Comparison of ENCODE assay signal across 10 cellular contexts in the genomic region with DNA sequence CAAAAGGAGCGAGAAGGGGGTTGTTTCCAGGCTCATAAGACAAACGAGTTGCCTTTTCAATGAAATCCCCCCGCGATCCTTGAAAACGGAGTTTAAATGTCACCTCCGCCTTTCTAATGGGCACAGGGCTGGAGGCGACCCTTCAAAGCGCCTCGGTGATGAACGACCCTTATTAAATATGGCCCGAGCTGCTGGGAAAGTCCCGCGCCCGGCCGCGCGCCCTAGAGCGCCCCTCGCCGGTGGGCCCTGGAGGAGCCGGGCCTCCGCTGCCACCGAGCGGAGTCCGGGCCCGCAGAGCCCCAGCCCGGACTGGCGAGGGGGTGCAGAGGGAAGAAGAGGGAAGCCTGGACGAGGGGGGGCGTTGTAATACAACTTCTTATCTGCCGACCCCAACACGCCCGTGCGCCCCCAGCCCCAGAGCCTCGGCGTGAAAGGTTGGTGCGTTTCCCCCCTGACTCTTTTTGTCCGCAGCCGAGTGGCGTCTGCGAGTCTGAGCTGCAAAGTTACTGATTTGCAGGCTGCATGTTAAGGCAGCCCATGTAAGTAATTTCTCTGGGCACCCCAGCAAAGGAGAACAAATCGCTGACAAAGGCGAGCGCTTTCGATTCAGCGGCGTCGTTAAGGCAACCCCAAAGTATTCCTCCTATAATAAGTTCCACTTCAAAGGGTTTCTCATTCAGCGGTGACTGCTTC. TPM values are rescaled to one million over a fixed set of nuclear protein-coding genes. Genes with fewer than 3 reads are reported as not detected.
DNase-seq lines count a peak whose midpoint lies in the region; ATAC-seq, FAIRE-seq and TF ChIP-seq lines count a peak whose summit lies in the region.
"Had no signal": no experiment of that assay in that cellular context is flagged by ENCODE, and none has a peak within 500 bp of the region (broad histone marks: within the 10 kb centered on the region; RNA-seq: fewer than 3 reads in every experiment).

No MANE protein-coding gene starts in this region.

- no peak overlapping the region for H4K5ac ChIP-seq in H9 (ENCODE audit: insufficient read length, low read depth, low read length)

- peaks cover 68 to 73% of the 10 kb centered on the region in 2 experiments for H3K4me1 Mint-ChIP-seq in H9
- peaks cover 4% of the 10 kb centered on the region for H3K4me1 Mint-ChIP-seq in memory B cell

- H3K4me3 Mint-ChIP-seq in H9 (peak overlapping the region; percentile 73 to 89), memory B cell (peak overlapping the region; percentile 34)

- TF ChIP-seq CTCF in H9 (conservative IDR thresholded peaks at IDR 0.05) (peak; percentile 76), brain microvascular endothelial cell (IDR thresholded peaks at IDR 0.05; ENCODE audit: low read depth, low read length, missing control alignments) (no peak)

- H4K8ac ChIP-seq in H9 (replicated peaks; ENCODE audit: insufficient read length, low read depth, low read length), result no peak overlapping the region

- H3K56ac ChIP-seq in H9 (ENCODE audit: insufficient read length, low read depth, low read length), result no peak overlapping the region

- no peaks in the 10 kb centered on the region for H4K20me1 ChIP-seq in H9 (ENCODE audit: control insufficient read depth, insufficient read depth, insufficient read length)

- peaks cover 10 to 12% (median 12%) of the 10 kb centered on the region in 3 experiments for H3K36me3 Mint-ChIP-seq in H9 (ENCODE audit: insufficient read depth in 1 of 3, low read depth in 3 of 3)
- H3K36me3 Mint-ChIP-seq in memory B cell, result no peaks in the 10 kb centered on the region

- peak overlapping the region; percentile 28 for H3K9ac ChIP-seq in H9 (ENCODE audit: extremely low read depth, insufficient read length, low read length)

- H2BK12ac ChIP-seq in H9 (ENCODE audit: insufficient read length, low read depth, low read length), result no peak overlapping the region

- peaks cover 74% of the 10 kb centered on the region for H3K27me3 Mint-ChIP-seq in H9 (ENCODE audit: low read depth)
- peaks cover 29% of the 10 kb centered on the region for H3K27me3 Mint-ChIP-seq in memory B cell

- H2BK120ac ChIP-seq in H9 (ENCODE audit: low read depth, low read length, poor library complexity, severe bottlenecking), result no peak overlapping the region

- no peak overlapping the region for H3T11ph ChIP-seq in H9 (ENCODE audit: low read length)

- H3K9me3 Mint-ChIP-seq in H9 (no peaks in the 10 kb centered on the region), memory B cell (no peaks in the 10 kb centered on the region)

- H3K23ac ChIP-seq in H9 (ENCODE audit: insufficient read length, low read depth, low read length), result no peak overlapping the region

- in situ Hi-C loops in ACHN (cut with HindIII; ENCODE audit: low pct_ligation_motif_present, low pct_unique_long_range_greater_than_20kb, low sequenced_read_pairs) (no loop called here), brain microvascular endothelial cell (cut with HindIII; ENCODE audit: low pct_ligation_motif_present, low sequenced_read_pairs) (no loop called here)

- H3K4me1 ChIP-seq in H9 (ENCODE audit: insufficient read depth, low read length), result peaks cover 4% of the 10 kb centered on the region; the same call in 1 of the 2 replicates
- peaks cover 33% of the 10 kb centered on the region for H3K4me1 ChIP-seq in effector memory CD4-positive, alpha-beta T cell (ENCODE audit: control insufficient read depth, insufficient read depth, low read length, poor library complexity, severe bottlenecking)

- H2BK5ac ChIP-seq in H9 (ENCODE audit: insufficient read length, low read length), result no peak overlapping the region

- no peak overlapping the region for H2AK5ac ChIP-seq in H9 (ENCODE audit: insufficient read length, low read length)

- DNase-seq in ACHN, result peak; percentile 55
- DNase-seq in H9, result no peak
- DNase-seq in brain microvascular endothelial cell, result no peak
- DNase-seq in memory B cell (ENCODE audit: low spot score in 2 of 2), result peak in 1 of 2 donors; percentile 23
- no peak for DNase-seq in HTR-8/SVneo (ENCODE audit: insufficient read length, low spot score)
- DNase-seq in effector memory CD4-positive, alpha-beta T cell, result no peak
- no peak for DNase-seq in NOMO-1 (lab: John Stamatoyannopoulos, UW; ENCODE audit: unreplicated experiment in 2 of 2)

- no peaks in the 10 kb centered on the region for H3K79me1 ChIP-seq in H9 (ENCODE audit: insufficient read depth, low read depth, low read length, poor library complexity, severe bottlenecking)

- H3K23me2 ChIP-seq in H9 (ENCODE audit: insufficient read length, low read depth, low read length, poor library complexity, severe bottlenecking), result peaks cover 42% of the 10 kb centered on the region

- H3K36me3 ChIP-seq in brain microvascular endothelial cell (replicated peaks), result no peaks in the 10 kb centered on the region
- H3K36me3 ChIP-seq in effector memory CD4-positive, alpha-beta T cell (ENCODE audit: control insufficient read depth, insufficient read depth, low read length), result no peaks in the 10 kb centered on the region

- no peak overlapping the region for H2BK15ac ChIP-seq in H9 (ENCODE audit: low read depth, low read length)

- no peaks in the 10 kb centered on the region for H3K79me2 ChIP-seq in H9 (ENCODE audit: insufficient read depth, low read length)

- H3K4me2 ChIP-seq in H9 (ENCODE audit: insufficient read depth, insufficient read length, low read length), result peak overlapping the region; percentile 87

- ATAC-seq in memory B cell (ENCODE audit: low read depth), result no peak
- ATAC-seq in HG03432 (IDR thresholded peaks at IDR 0.05; ENCODE audit: unreplicated experiment), result no peak
- ATAC-seq: HCT116 had no signal

- no peak overlapping the region for H4K91ac ChIP-seq in H9 (ENCODE audit: insufficient read length, low read depth, low read length)

- WGBS in H9 (ENCODE audit: extremely low coverage, insufficient read length, low lambda C conversion rate), result no CpG with 5 or more reads among the region's 49 CpGs

- H3K27ac Mint-ChIP-seq in H9 (no peak overlapping the region), memory B cell (no peak overlapping the region)

- no peak overlapping the region for H2AFZ ChIP-seq in H9 (ENCODE audit: low read length)

- H3K9me3 ChIP-seq in H9 (ENCODE audit: control insufficient read depth, low read depth, low read length), result no peaks in the 10 kb centered on the region
- no peaks in the 10 kb centered on the region for H3K9me3 ChIP-seq in effector memory CD4-positive, alpha-beta T cell (ENCODE audit: control insufficient read depth, low read length)

- peaks cover 34% of the 10 kb centered on the region; the same call in 1 of the 2 replicates for H3K27me3 ChIP-seq in H9 (ENCODE audit: insufficient read depth, low read length)
- peaks cover 7% of the 10 kb centered on the region for H3K27me3 ChIP-seq in brain microvascular endothelial cell (replicated peaks)
- H3K27me3 ChIP-seq in effector memory CD4-positive, alpha-beta T cell (replicated peaks; ENCODE audit: control insufficient read depth, insufficient read depth, low read length, poor library complexity, severe bottlenecking), result peaks cover 85% of the 10 kb centered on the region

- H3K18ac ChIP-seq in H9 (ENCODE audit: insufficient read length, low read depth, low read length), result no peak overlapping the region

- no peak overlapping the region for H3K4ac ChIP-seq in H9 (ENCODE audit: low read depth, low read length)

- H2BK20ac ChIP-seq in H9 (ENCODE audit: low read depth, low read length, poor library complexity, severe bottlenecking), result no peak overlapping the region

- no peak for FAIRE-seq in HTR-8/SVneo (lab: Jason Lieb, UNC)

- peak overlapping the region; percentile 53 for H3K4me3 ChIP-seq in brain microvascular endothelial cell (ENCODE audit: low read depth, low read length)
- H3K4me3 ChIP-seq in effector memory CD4-positive, alpha-beta T cell (ENCODE audit: insufficient read depth, low read depth, low read length, poor library complexity, severe bottlenecking), result no peak overlapping the region

- no peak overlapping the region for H3K14ac ChIP-seq in H9 (ENCODE audit: insufficient read depth, low read length)

- H3K27ac ChIP-seq in H9 (ENCODE audit: insufficient read length, low read depth, low read length) (no peak overlapping the region), brain microvascular endothelial cell (no peak overlapping the region)
- no peak overlapping the region for H3K27ac ChIP-seq in effector memory CD4-positive, alpha-beta T cell (ENCODE audit: insufficient read depth, low read length, poor library complexity, severe bottlenecking)

RNA-seq across cellular contexts. Expression of a gene that starts 11.9 kb away (rescaled TPM):
- total RNA-seq in H9 (2021), result 51.9 and 52.6 TPM in 2 replicates
- total RNA-seq: T-helper 2 cell treated with Interferon-gamma antibody and Interleukin-4, amounts not matched to agents 100 ng/mL and 5 ng/mL, for 36 hours had no signal

RNA-seq across cellular contexts. Expression of a gene that starts 21.9 kb away (rescaled TPM):
- 426 and 454 TPM in 2 replicates for total RNA-seq in H9 (2021)
- total RNA-seq: T-helper 2 cell treated with Interferon-gamma antibody and Interleukin-4, amounts not matched to agents 100 ng/mL and 5 ng/mL, for 36 hours had no signal
